1 cellular context compared by ENCODE assay signal in the genomic region with DNA sequence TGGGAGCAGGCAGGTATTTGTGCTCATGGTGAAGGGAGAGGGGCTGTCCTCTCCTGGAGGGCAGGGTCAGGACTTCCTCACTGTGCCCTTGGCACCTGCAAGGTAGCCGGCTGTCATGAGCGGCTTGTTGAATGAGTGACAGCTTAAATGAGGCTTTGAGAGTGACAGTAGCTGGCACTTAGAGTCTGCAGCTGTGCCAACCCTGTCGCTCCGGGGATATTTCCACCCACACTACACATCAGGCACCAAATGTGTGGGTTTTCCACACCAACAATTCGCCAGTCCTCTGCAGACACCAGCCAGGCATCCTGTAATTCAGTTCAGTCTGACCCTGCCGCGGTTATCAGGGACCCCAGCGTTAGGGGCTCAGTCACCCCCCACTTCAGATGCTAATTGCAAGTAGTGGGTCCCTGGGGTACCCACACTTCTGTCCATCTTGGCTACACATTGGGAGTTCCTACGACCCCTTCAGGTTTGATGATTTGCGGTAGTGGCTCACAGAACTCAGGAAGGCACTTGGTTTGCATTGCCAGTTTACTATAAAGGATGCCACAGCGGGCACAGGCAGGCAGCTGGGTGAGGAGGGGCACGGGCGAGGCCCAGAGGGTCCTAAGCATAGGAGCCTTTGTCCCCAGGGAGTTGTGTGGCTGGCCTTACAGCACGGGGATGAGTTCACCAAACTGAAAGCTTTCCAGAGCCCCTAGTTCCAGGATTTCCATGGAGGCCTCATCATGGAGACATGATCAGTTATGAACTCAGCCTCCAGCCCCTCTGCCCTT.
TF ChIP-seq lines count a peak whose summit lies in the region.

No MANE protein-coding gene starts in this region.

TF ChIP-seq in HepG2, 621 proteins besides CTCF, POLR2A, EP300 and RAD21:
- TF ChIP-seq ZNF432 (CRISPR knock-in tag; IDR thresholded peaks at IDR 0.05; ENCODE audit: borderline replicate concordance) (no peak), HNF4A (CRISPR knock-in tag; IDR thresholded peaks at IDR 0.05) (no peak), SNRNP70 (IDR thresholded peaks at IDR 0.05; ENCODE audit: low read depth, low read length) (no peak), AKAP8 (CRISPR knock-in tag; IDR thresholded peaks at IDR 0.05) (no peak), DMTF1 (CRISPR knock-in tag; IDR thresholded peaks at IDR 0.05) (no peak), RARG (CRISPR knock-in tag; IDR thresholded peaks at IDR 0.05; ENCODE audit: low read depth) (no peak)
